18 cellular contexts compared by ENCODE assay signal in genomic region chr9:5042661-5043178, GRCh38. TPM values are rescaled to one million over a fixed set of nuclear protein-coding genes. Genes with fewer than 3 reads are reported as not detected.
DNase-seq lines count a peak whose midpoint lies in the region; ATAC-seq, FAIRE-seq and TF ChIP-seq lines count a peak whose summit lies in the region.
"Had no signal": no experiment of that assay in that cellular context is flagged by ENCODE, and none has a peak within 500 bp of the region (broad histone marks: within the 10 kb centered on the region; RNA-seq: fewer than 3 reads in every experiment).

No MANE protein-coding gene starts in this region.

- FAIRE-seq in kidney (lab: Jason Lieb, UNC): no peak
- FAIRE-seq: GM12892 had no signal

- H3K4me3 Mint-ChIP-seq in activated CD8-positive, alpha-beta memory T cell treated with anti-CD3 and anti-CD28 coated beads, Interleukin-2, amount 10 ng/mL, durations not matched to agents 7 days and 5 days: peak overlapping the region; percentile 28
- peak overlapping the region; percentile 58 for H3K4me3 Mint-ChIP-seq in activated naive CD8-positive, alpha-beta T cell treated with anti-CD3 and anti-CD28 coated beads, Interleukin-2, amount 10 ng/mL, durations not matched to agents 7 days and 5 days
- H3K4me3 Mint-ChIP-seq: HFFc6; stimulated activated naive CD8-positive, alpha-beta T cell treated with anti-CD3 and anti-CD28 coated beads, Interleukin-15, Interleukin-2, amounts not matched to agents 100 ng/mL and 50 ng/mL, for 24 hours had no signal

- no peaks in the 10 kb centered on the region for H3K79me2 ChIP-seq in OCI-LY7 (ENCODE audit: insufficient read depth, low read depth, low read length)

- H3K9me3 ChIP-seq in kidney (ENCODE audit: control insufficient read depth in 1 of 2, low read length in 2 of 2): peaks cover 0 to 6% of the 10 kb centered on the region in 2 donors
- H3K9me3 ChIP-seq in thoracic aorta: no peaks in the 10 kb centered on the region
- no peaks in the 10 kb centered on the region for H3K9me3 ChIP-seq in OCI-LY7 (ENCODE audit: low read length)
- H3K9me3 ChIP-seq: neutrophil had no signal

- no peak for TF ChIP-seq CTCF in kidney (IDR thresholded peaks at IDR 0.05; ENCODE audit: borderline replicate concordance, extremely low read depth, insufficient read depth)
- TF ChIP-seq CTCF in thoracic aorta (IDR thresholded peaks at IDR 0.05): no peak
- no peak for TF ChIP-seq CTCF in OCI-LY7 (conservative IDR thresholded peaks at IDR 0.05; ENCODE audit: low read length)

- CTCF ChIA-PET in activated CD8-positive, alpha-beta memory T cell treated with anti-CD3 and anti-CD28 coated beads, Interleukin-2, amount 10 ng/mL, durations not matched to agents 7 days and 5 days (lab: Charles Lee): no interaction called here
- CTCF ChIA-PET in OCI-LY7 (lab: Charles Lee; ENCODE audit: unreplicated experiment): no interaction called here

- intact Hi-C loops in kidney (cut with DNase I) (no loop called here), OCI-LY7 (cut with micrococcal nuclease; ENCODE audit: unreplicated experiment) (no loop called here)

- no peaks in the 10 kb centered on the region for H4K20me1 ChIP-seq in OCI-LY7 (ENCODE audit: insufficient read depth, low read length)

- ATAC-seq in activated CD8-positive, alpha-beta memory T cell treated with anti-CD3 and anti-CD28 coated beads, Interleukin-2, amount 10 ng/mL, durations not matched to agents 7 days and 5 days: peak; percentile 73
- peak; percentile 63 for ATAC-seq in activated naive CD8-positive, alpha-beta T cell treated with anti-CD3 and anti-CD28 coated beads, Interleukin-2, amount 10 ng/mL, durations not matched to agents 7 days and 5 days (ENCODE audit: low read depth)
- ATAC-seq in thoracic aorta (ENCODE audit: insufficient number of reproducible peaks, low FRiP score, low read depth) (no peak), GM21529 (IDR thresholded peaks at IDR 0.05; ENCODE audit: unreplicated experiment) (no peak), GM21528 (IDR thresholded peaks at IDR 0.05; ENCODE audit: low FRiP score, unreplicated experiment) (no peak)

- peak overlapping the region; percentile 64 for H3K27ac Mint-ChIP-seq in activated CD8-positive, alpha-beta memory T cell treated with anti-CD3 and anti-CD28 coated beads, Interleukin-2, amount 10 ng/mL, durations not matched to agents 7 days and 5 days
- H3K27ac Mint-ChIP-seq in activated naive CD8-positive, alpha-beta T cell treated with anti-CD3 and anti-CD28 coated beads, Interleukin-2, amount 10 ng/mL, durations not matched to agents 7 days and 5 days: peak overlapping the region; percentile 63
- H3K27ac Mint-ChIP-seq: HFFc6; stimulated activated naive CD8-positive, alpha-beta T cell treated with anti-CD3 and anti-CD28 coated beads, Interleukin-15, Interleukin-2, amounts not matched to agents 100 ng/mL and 50 ng/mL, for 24 hours had no signal

- H3K4me1 ChIP-seq in kidney (ENCODE audit: control insufficient read depth in 1 of 2, insufficient read depth in 1 of 2, low read depth in 1 of 2, low read length in 2 of 2): no peaks in the 10 kb centered on the region
- peaks cover 20 to 37% of the 10 kb centered on the region in 2 donors for H3K4me1 ChIP-seq in thoracic aorta (ENCODE audit: control insufficient read depth in 1 of 2, low read depth in 2 of 2)
- H3K4me1 ChIP-seq in OCI-LY7 (ENCODE audit: insufficient read depth, low read length, poor library complexity, severe bottlenecking): no peaks in the 10 kb centered on the region

- H2AFZ ChIP-seq in OCI-LY7 (ENCODE audit: low read length): no peak overlapping the region

- no peak overlapping the region for H3K27ac ChIP-seq in kidney (ENCODE audit: low read depth in 2 of 2, low read length in 2 of 2)
- H3K27ac ChIP-seq in thoracic aorta: peak overlapping the region; percentile 34 to 65
- H3K27ac ChIP-seq in OCI-LY7 (ENCODE audit: low read depth, low read length, poor library complexity, severe bottlenecking): no peak overlapping the region

- no peaks in the 10 kb centered on the region for H3K9me3 Mint-ChIP-seq in activated CD8-positive, alpha-beta memory T cell treated with anti-CD3 and anti-CD28 coated beads, Interleukin-2, amount 10 ng/mL, durations not matched to agents 7 days and 5 days (ENCODE audit: low read depth)
- H3K9me3 Mint-ChIP-seq in activated naive CD8-positive, alpha-beta T cell treated with anti-CD3 and anti-CD28 coated beads, Interleukin-2, amount 10 ng/mL, durations not matched to agents 7 days and 5 days: peaks cover 8% of the 10 kb centered on the region
- H3K9me3 Mint-ChIP-seq: stimulated activated naive CD8-positive, alpha-beta T cell treated with anti-CD3 and anti-CD28 coated beads, Interleukin-15, Interleukin-2, amounts not matched to agents 100 ng/mL and 50 ng/mL, for 24 hours had no signal

- H3K27me3 ChIP-seq in thoracic aorta (replicated peaks; ENCODE audit: insufficient read depth): no peaks in the 10 kb centered on the region
- H3K27me3 ChIP-seq: neutrophil had no signal

- no peak overlapping the region for H3K4me3 ChIP-seq in kidney (ENCODE audit: low read length in 2 of 2)
- no peak overlapping the region for H3K4me3 ChIP-seq in thoracic aorta
- H3K4me3 ChIP-seq in OCI-LY7 (ENCODE audit: low read depth, low read length, poor library complexity, severe bottlenecking): no peak overlapping the region
- H3K4me3 ChIP-seq: SK-N-MC had no signal

- H3K36me3 Mint-ChIP-seq in activated CD8-positive, alpha-beta memory T cell treated with anti-CD3 and anti-CD28 coated beads, Interleukin-2, amount 10 ng/mL, durations not matched to agents 7 days and 5 days: peaks cover 65% of the 10 kb centered on the region
- peaks cover 68% of the 10 kb centered on the region for H3K36me3 Mint-ChIP-seq in activated naive CD8-positive, alpha-beta T cell treated with anti-CD3 and anti-CD28 coated beads, Interleukin-2, amount 10 ng/mL, durations not matched to agents 7 days and 5 days

- no peak overlapping the region for H3K9ac ChIP-seq in kidney (ENCODE audit: low read length in 2 of 2)

- no peaks in the 10 kb centered on the region for H3K9me2 ChIP-seq in OCI-LY7 (ENCODE audit: insufficient read depth, low read length)

- no peaks in the 10 kb centered on the region for H3K27me3 Mint-ChIP-seq in activated CD8-positive, alpha-beta memory T cell treated with anti-CD3 and anti-CD28 coated beads, Interleukin-2, amount 10 ng/mL, durations not matched to agents 7 days and 5 days
- no peaks in the 10 kb centered on the region for H3K27me3 Mint-ChIP-seq in activated naive CD8-positive, alpha-beta T cell treated with anti-CD3 and anti-CD28 coated beads, Interleukin-2, amount 10 ng/mL, durations not matched to agents 7 days and 5 days
- H3K27me3 Mint-ChIP-seq: CD8-positive, alpha-beta memory T cell; stimulated activated naive CD8-positive, alpha-beta T cell treated with anti-CD3 and anti-CD28 coated beads, Interleukin-15, Interleukin-2, amounts not matched to agents 100 ng/mL and 50 ng/mL, for 24 hours had no signal

- peaks cover 3% of the 10 kb centered on the region for H3K4me1 Mint-ChIP-seq in activated CD8-positive, alpha-beta memory T cell treated with anti-CD3 and anti-CD28 coated beads, Interleukin-2, amount 10 ng/mL, durations not matched to agents 7 days and 5 days
- peaks cover 17% of the 10 kb centered on the region for H3K4me1 Mint-ChIP-seq in activated naive CD8-positive, alpha-beta T cell treated with anti-CD3 and anti-CD28 coated beads, Interleukin-2, amount 10 ng/mL, durations not matched to agents 7 days and 5 days

- POLR2A ChIA-PET in activated naive CD8-positive, alpha-beta T cell treated with anti-CD3 and anti-CD28 coated beads, Interleukin-2, amount 10 ng/mL, durations not matched to agents 7 days and 5 days (lab: Charles Lee): interaction anchor here (0.7 kb wide), 1 partner anchor 487 kb away, joined by 9 read pairs; no protein-coding TSS in a partner anchor
- POLR2A ChIA-PET in OCI-LY7 (lab: Charles Lee): no interaction called here

- H3K36me3 ChIP-seq in kidney (ENCODE audit: control insufficient read depth in 1 of 2, insufficient read depth in 2 of 2, low read length in 2 of 2) (peaks cover 2 to 12% of the 10 kb centered on the region in 2 donors), thoracic aorta (peaks cover 30% of the 10 kb centered on the region), OCI-LY7 (ENCODE audit: insufficient read depth, low read length) (no peaks in the 10 kb centered on the region)

- H3K4me2 ChIP-seq in OCI-LY7 (ENCODE audit: low read length): no peak overlapping the region

- peak; percentile 42 for DNase-seq in activated CD8-positive, alpha-beta memory T cell treated with anti-CD3 and anti-CD28 coated beads, Interleukin-2, amount 10 ng/mL, durations not matched to agents 7 days and 5 days
- DNase-seq in activated CD8-positive, alpha-beta memory T cell treated with anti-CD3 and anti-CD28 coated beads, Interleukin-2, amount 50 U/mL, for 4 hours: no peak
- peak; percentile 41 for DNase-seq in activated naive CD8-positive, alpha-beta T cell treated with anti-CD3 and anti-CD28 coated beads, Interleukin-2, amount 10 ng/mL, durations not matched to agents 7 days and 5 days
- DNase-seq in kidney: peak; percentile 70
- no peak for DNase-seq in thoracic aorta (ENCODE audit: low spot score)
- no peak for DNase-seq in OCI-LY7 (ENCODE audit: low spot score)
- DNase-seq: activated gamma-delta T cell treated with Interleukin-2 at 50 U/mL for 16 hours; effector CD4-positive, alpha-beta T cell; EL; HFFc6; NCI-H1694 treated with DMSO at 0.1 percent for 48 hours had no signal

- no TSS peak for BruUV-seq in OCI-LY7 (replicated peaks; lab: Mats Ljungman, UMichigan)

RNA-seq across cellular contexts. Expression of gene JAK2, which starts 57.6 kb away (rescaled TPM):
- total RNA-seq in activated CD8-positive, alpha-beta memory T cell treated with anti-CD3 and anti-CD28 coated beads, Interleukin-2, amount 10 ng/mL, durations not matched to agents 7 days and 5 days: 10 to 100 TPM; 20.6 to 27.0 TPM
- total RNA-seq in activated naive CD8-positive, alpha-beta T cell treated with anti-CD3 and anti-CD28 coated beads, Interleukin-2, amount 10 ng/mL, durations not matched to agents 7 days and 5 days: 10 to 100 TPM; 23.5 to 25.9 TPM
- total RNA-seq in kidney (23.3 TPM), thoracic aorta (10 to 100 TPM; 77.8 to 90.0 TPM), OCI-LY7 (2022) (11.4 and 12.5 TPM in 2 replicates)
- polyA plus RNA-seq in kidney (ENCODE audit: insufficient read depth, low read depth, low replicate concordance): 4.5 TPM
- 3.7 and 4.4 TPM in 2 replicates for total RNA-seq in OCI-LY7 (2014; rRNA removed; shearing (Covaris generic))

Comparison
In these comparisons a context has a peak if more than half of its experiments do, and no peak if none do; other contexts are left out.
1. DNase-seq: peak in activated CD8-positive, alpha-beta memory T cell treated with anti-CD3 and anti-CD28 coated beads, Interleukin-2, amount 10 ng/mL, durations not matched to agents 7 days and 5 days (single experiment), activated naive CD8-positive, alpha-beta T cell treated with anti-CD3 and anti-CD28 coated beads, Interleukin-2, amount 10 ng/mL, durations not matched to agents 7 days and 5 days (single experiment) and kidney (single experiment); none in activated CD8-positive, alpha-beta memory T cell treated with anti-CD3 and anti-CD28 coated beads, Interleukin-2, amount 50 U/mL, for 4 hours (single experiment), thoracic aorta (single experiment) and OCI-LY7 (single experiment).
2. ATAC-seq: peak in activated CD8-positive, alpha-beta memory T cell treated with anti-CD3 and anti-CD28 coated beads, Interleukin-2, amount 10 ng/mL, durations not matched to agents 7 days and 5 days (single experiment) and activated naive CD8-positive, alpha-beta T cell treated with anti-CD3 and anti-CD28 coated beads, Interleukin-2, amount 10 ng/mL, durations not matched to agents 7 days and 5 days (single experiment); none in thoracic aorta (single experiment), GM21529 (single experiment) and GM21528 (single experiment).
3. H3K27ac ChIP-seq: peak in thoracic aorta (2 of 2); none in kidney (0 of 2) and OCI-LY7 (single experiment).